Comparison of ENCODE assay signal across 19 cellular contexts in genomic region chr19:42005504-42005903, GRCh38. TPM values are rescaled to one million over a fixed set of nuclear protein-coding genes. Genes with fewer than 3 reads are reported as not detected.
DNase-seq lines count a peak whose midpoint lies in the region; ATAC-seq lines count a peak whose summit lies in the region.
"Had no signal": no experiment of that assay in that cellular context is flagged by ENCODE, and none has a peak within 500 bp of the region (broad histone marks: within the 10 kb centered on the region; RNA-seq: fewer than 3 reads in every experiment).

No MANE protein-coding gene starts in this region.

- peak overlapping the region; percentile 35 for H2BK5ac ChIP-seq in neuronal stem cell (ENCODE audit: low read length)

- H3K14ac ChIP-seq in neuronal stem cell (ENCODE audit: low read length): no peak overlapping the region

- no peak overlapping the region for H3K4me3 Mint-ChIP-seq in naive thymus-derived CD4-positive, alpha-beta T cell
- no peak overlapping the region for H3K4me3 Mint-ChIP-seq in immature natural killer cell
- H3K4me3 Mint-ChIP-seq: CD4-positive, alpha-beta T cell; CD8-positive, alpha-beta T cell had no signal

- H3K9ac ChIP-seq in neuronal stem cell (ENCODE audit: low read depth, low read length, poor library complexity): peak overlapping the region; percentile 39
- H3K9ac ChIP-seq: BLaER1 had no signal

- H3K9me3 Mint-ChIP-seq in naive thymus-derived CD4-positive, alpha-beta T cell: no peaks in the 10 kb centered on the region
- peaks cover 0 to 2% (median 0%) of the 10 kb centered on the region in 6 donors for H3K9me3 Mint-ChIP-seq in immature natural killer cell
- H3K9me3 Mint-ChIP-seq: CD4-positive, alpha-beta T cell; CD8-positive, alpha-beta T cell had no signal

- H3K27me3 Mint-ChIP-seq in naive thymus-derived CD4-positive, alpha-beta T cell: peaks cover 16 to 24% (median 20%) of the 10 kb centered on the region in 5 donors
- peaks cover 4 to 13% (median 4%) of the 10 kb centered on the region in 3 donors for H3K27me3 Mint-ChIP-seq in immature natural killer cell (ENCODE audit: low read depth in 3 of 3)

- H3K36me3 Mint-ChIP-seq in naive thymus-derived CD4-positive, alpha-beta T cell: peaks cover 0 to 6% (median 0%) of the 10 kb centered on the region in 5 donors
- H3K36me3 Mint-ChIP-seq in immature natural killer cell: no peaks in the 10 kb centered on the region
- H3K36me3 Mint-ChIP-seq: CD8-positive, alpha-beta T cell had no signal

- H2BK15ac ChIP-seq in neuronal stem cell (ENCODE audit: low read length): no peak overlapping the region

- no peaks in the 10 kb centered on the region for H3K9me3 ChIP-seq in neuronal stem cell (replicated peaks in 1 of 2; ENCODE audit: control insufficient read depth in 2 of 2, insufficient read depth in 1 of 2, low read depth in 1 of 2, low read length in 2 of 2)
- H3K9me3 ChIP-seq in naive thymus-derived CD4-positive, alpha-beta T cell (ENCODE audit: control insufficient read depth in 2 of 3, low read length in 3 of 3): no peaks in the 10 kb centered on the region
- H3K9me3 ChIP-seq: A549, BE2C, BLaER1, Caco-2 had no signal

- H3K36me3 ChIP-seq in neuronal stem cell (replicated peaks in 1 of 2; ENCODE audit: control insufficient read depth in 2 of 2, insufficient read depth in 2 of 2, low read length in 2 of 2): peaks cover 0 to 10% of the 10 kb centered on the region in 2 donors
- no peaks in the 10 kb centered on the region for H3K36me3 ChIP-seq in naive thymus-derived CD4-positive, alpha-beta T cell (ENCODE audit: control insufficient read depth in 2 of 3, insufficient read depth in 3 of 3, low read length in 3 of 3)
- H3K36me3 ChIP-seq: BE2C had no signal

- CTCF ChIA-PET in naive thymus-derived CD4-positive, alpha-beta T cell (lab: Charles Lee): no interaction called here

- H2BK120ac ChIP-seq in neuronal stem cell (ENCODE audit: low read depth, low read length): no peak overlapping the region

- no CpG with 5 or more reads among the region's 22 CpGs for WGBS in neuronal stem cell (ENCODE audit: extremely low coverage in 2 of 2, insufficient read length in 2 of 2, insufficient replicate concordance in 1 of 2), 2 donors

- intact Hi-C loops in Right ventricle myocardium inferior (cut with DNase I) (no loop called here), Right ventricle myocardium superior (cut with DNase I) (no loop called here), sciatic nerve (cut with DNase I) (no loop called here)
- intact Hi-C loops in naive thymus-derived CD4-positive, alpha-beta T cell (cut with micrococcal nuclease): no loop called here

- H4K91ac ChIP-seq in neuronal stem cell (ENCODE audit: low read depth, low read length, poor library complexity): no peak overlapping the region

- H3K23ac ChIP-seq in neuronal stem cell (ENCODE audit: low read depth, low read length, poor library complexity): peak overlapping the region; percentile 17

- H3K4me3 ChIP-seq in neuronal stem cell (ENCODE audit: low read length in 2 of 2): no peak overlapping the region
- no peak overlapping the region for H3K4me3 ChIP-seq in naive thymus-derived CD4-positive, alpha-beta T cell (ENCODE audit: low read length)
- H3K4me3 ChIP-seq: A549, BLaER1 had no signal

- H3K4me1 Mint-ChIP-seq in naive thymus-derived CD4-positive, alpha-beta T cell: peaks cover 0 to 12% (median 0%) of the 10 kb centered on the region in 7 donors
- no peaks in the 10 kb centered on the region for H3K4me1 Mint-ChIP-seq in immature natural killer cell

- H3K79me1 ChIP-seq in neuronal stem cell (ENCODE audit: low read depth, low read length): no peaks in the 10 kb centered on the region

- no peak overlapping the region for H3K18ac ChIP-seq in neuronal stem cell (ENCODE audit: low read length)

- H4K8ac ChIP-seq in neuronal stem cell (ENCODE audit: low read depth, low read length): no peak overlapping the region

- no peak overlapping the region for H3K27ac ChIP-seq in neuronal stem cell (replicated peaks; ENCODE audit: low read length)
- no peak overlapping the region for H3K27ac ChIP-seq in naive thymus-derived CD4-positive, alpha-beta T cell (ENCODE audit: low read depth, low read length)
- H3K27ac ChIP-seq: 22Rv1, A549, BLaER1 had no signal

- H2AK5ac ChIP-seq in neuronal stem cell (ENCODE audit: low read depth, low read length): no peak overlapping the region

- no peak overlapping the region for H2BK12ac ChIP-seq in neuronal stem cell (ENCODE audit: low read length)

- H3K27ac Mint-ChIP-seq in naive thymus-derived CD4-positive, alpha-beta T cell: no peak overlapping the region
- no peak overlapping the region for H3K27ac Mint-ChIP-seq in immature natural killer cell
- H3K27ac Mint-ChIP-seq: CD4-positive, alpha-beta T cell; CD8-positive, alpha-beta T cell had no signal

- peak overlapping the region; percentile 79 for H3K4ac ChIP-seq in neuronal stem cell (ENCODE audit: low read length)

- no peak overlapping the region for H2AFZ ChIP-seq in neuronal stem cell (ENCODE audit: low read length)

- ATAC-seq in Right ventricle myocardium inferior: no peak
- ATAC-seq in Right ventricle myocardium superior (ENCODE audit: poor library complexity): no peak
- no peak for ATAC-seq in sciatic nerve
- ATAC-seq in naive thymus-derived CD4-positive, alpha-beta T cell: no peak
- ATAC-seq: CD8-positive, alpha-beta T cell had no signal

- H3K27me3 ChIP-seq in neuronal stem cell (ENCODE audit: control insufficient read depth in 3 of 3, insufficient read depth in 3 of 3, low read depth in 1 of 3, low read length in 3 of 3): peaks cover 0 to 20% (median 6%) of the 10 kb centered on the region in 3 experiments
- H3K27me3 ChIP-seq in naive thymus-derived CD4-positive, alpha-beta T cell (ENCODE audit: control insufficient read depth in 2 of 2, insufficient read depth in 2 of 2, low read length in 2 of 2): no peaks in the 10 kb centered on the region
- H3K27me3 ChIP-seq: BE2C had no signal

- H3K4me2 ChIP-seq in neuronal stem cell (ENCODE audit: insufficient read depth, low read length, poor library complexity, severe bottlenecking): no peak overlapping the region
- H3K4me2 ChIP-seq: A549, BLaER1 had no signal

- peak; percentile 42 for DNase-seq in Right ventricle myocardium inferior (ENCODE audit: missing footprints)
- no peak for DNase-seq in Right ventricle myocardium superior
- peak; percentile 1 for DNase-seq in NCI-H226
- DNase-seq in neuronal stem cell (ENCODE audit: low spot score): no peak
- peak; percentile 48 for DNase-seq in sciatic nerve (ENCODE audit: low spot score)
- DNase-seq in naive thymus-derived CD4-positive, alpha-beta T cell: no peak
- no peak for DNase-seq in NCI-H1417 (lab: John Stamatoyannopoulos, UW)
- DNase-seq in immature natural killer cell: no peak
- DNase-seq: BE2C; C1 segment of cervical spinal cord; Caco-2; Calu3; CD4-positive, alpha-beta T cell; CD8-positive, alpha-beta T cell; DMS79 treated with DMSO at 0.1 percent for 48 hours; GF-D8 had no signal

- H3K4me1 ChIP-seq in neuronal stem cell (ENCODE audit: control insufficient read depth in 2 of 2, insufficient read depth in 1 of 2, low read depth in 1 of 2, low read length in 2 of 2): no peaks in the 10 kb centered on the region
- no peaks in the 10 kb centered on the region for H3K4me1 ChIP-seq in naive thymus-derived CD4-positive, alpha-beta T cell (ENCODE audit: control insufficient read depth in 2 of 2, insufficient read depth in 2 of 2, low read length in 2 of 2)
- H3K4me1 ChIP-seq: BE2C had no signal

- POLR2A ChIA-PET in naive thymus-derived CD4-positive, alpha-beta T cell (lab: Charles Lee): no interaction called here

RNA-seq across cellular contexts. Expression of gene ATP1A3, which starts 11.5 kb away (rescaled TPM):
- total RNA-seq in Right ventricle myocardium inferior: 342 TPM
- 388 TPM for total RNA-seq in Right ventricle myocardium superior
- 2.5 TPM for polyA plus RNA-seq in neuronal stem cell (2013, experiment 1 of 2)
- polyA plus RNA-seq in neuronal stem cell (2013, experiment 2 of 2): 2.6 TPM
- 0.18 TPM for total RNA-seq in sciatic nerve
- 1 to 10 TPM; 1.3 to 5.0 (median 2.9) TPM for total RNA-seq in naive thymus-derived CD4-positive, alpha-beta T cell
- polyA plus RNA-seq in naive thymus-derived CD4-positive, alpha-beta T cell: 1 to 10 TPM in 1 of 2 donors, under 1 TPM in 1; 0.54 to 2.7 TPM
- 1 to 10 TPM in 2 of 3 donors, under 1 TPM in 1; 0.29 to 5.9 (median 1.8) TPM for polyA plus RNA-seq in immature natural killer cell

RNA-seq across cellular contexts. Expression of gene RABAC1, which starts 46.4 kb away (rescaled TPM):
- total RNA-seq in Right ventricle myocardium inferior: 68.4 TPM
- 62.1 TPM for total RNA-seq in Right ventricle myocardium superior
- polyA plus RNA-seq in neuronal stem cell (2013, experiment 1 of 2): 83.3 TPM
- 90.0 TPM for polyA plus RNA-seq in neuronal stem cell (2013, experiment 2 of 2)
- total RNA-seq in sciatic nerve: 133 TPM
- 10 to 100 TPM; 70.4 to 90.9 (median 78.1) TPM for total RNA-seq in naive thymus-derived CD4-positive, alpha-beta T cell
- 100 to 1,000 TPM; 171 to 187 TPM for polyA plus RNA-seq in naive thymus-derived CD4-positive, alpha-beta T cell
- 100 to 1,000 TPM; 263 to 375 (median 373) TPM for polyA plus RNA-seq in immature natural killer cell

Comparison
In these comparisons a context has a peak if more than half of its experiments do, and no peak if none do; other contexts are left out.
1. DNase-seq: peak in Right ventricle myocardium inferior (single experiment), NCI-H226 (single experiment) and sciatic nerve (single experiment); none in Right ventricle myocardium superior (single experiment), neuronal stem cell (single experiment), naive thymus-derived CD4-positive, alpha-beta T cell (0 of 9), NCI-H1417 (0 of 3) and immature natural killer cell (0 of 3).
2. RNA of gene ATP1A3, which starts 11.5 kb away (total RNA-seq): 388 TPM in Right ventricle myocardium superior (single experiment) and 342 TPM in Right ventricle myocardium inferior (single experiment); 1.3 to 5.0 TPM in naive thymus-derived CD4-positive, alpha-beta T cell and 0.18 TPM in sciatic nerve (single experiment); every median in the first group is over 10 times any median in the second.